ENCODE assay signal across 1 cellular context in the genomic region with DNA sequence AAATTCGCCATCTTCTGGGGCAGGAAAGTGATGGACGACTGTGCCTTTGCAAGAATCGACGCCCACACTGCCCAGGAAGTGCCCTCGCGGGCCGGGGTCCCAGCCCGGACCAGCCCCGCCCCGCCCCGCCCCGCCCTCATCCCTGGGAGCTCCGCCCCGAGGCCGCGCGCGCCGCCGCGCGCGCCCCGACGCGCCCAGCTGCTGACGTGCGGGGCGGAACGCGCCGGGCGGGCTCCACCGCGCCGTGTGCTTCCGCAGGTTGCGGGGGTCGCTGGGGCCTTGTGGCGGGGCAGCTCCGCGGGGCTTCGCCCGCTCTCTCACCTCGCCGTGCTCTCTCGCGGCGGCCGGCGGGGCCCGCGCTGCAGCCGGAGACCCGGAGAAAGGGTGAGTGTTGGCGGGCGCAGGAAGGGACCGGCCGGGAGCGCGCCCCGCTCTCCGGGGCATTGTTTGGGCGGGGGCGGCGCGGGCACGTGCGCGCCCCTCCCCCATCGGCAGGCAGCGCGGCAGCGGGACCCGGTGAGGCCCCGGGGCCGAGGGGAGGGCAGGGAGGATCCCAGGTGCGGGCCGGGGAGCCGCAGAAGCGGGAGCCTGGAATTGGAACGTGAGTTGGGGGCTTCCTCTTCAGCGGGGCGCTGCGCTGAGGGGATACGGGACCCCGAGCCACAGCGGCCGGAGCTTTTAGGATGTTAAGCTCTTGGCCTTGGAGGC.
TF ChIP-seq lines count a peak whose summit lies in the region.

Gene YEATS2, plus strand, starts transcription at position 188 of the 708 bp plus-strand sequence. CDS start 17,366 bp downstream, outside the sequence.

TF ChIP-seq in HEK293, 187 proteins besides CTCF, POLR2A, EP300 and RAD21 (continued from another document and continues in another):
- TF ChIP-seq, protein P1, sequence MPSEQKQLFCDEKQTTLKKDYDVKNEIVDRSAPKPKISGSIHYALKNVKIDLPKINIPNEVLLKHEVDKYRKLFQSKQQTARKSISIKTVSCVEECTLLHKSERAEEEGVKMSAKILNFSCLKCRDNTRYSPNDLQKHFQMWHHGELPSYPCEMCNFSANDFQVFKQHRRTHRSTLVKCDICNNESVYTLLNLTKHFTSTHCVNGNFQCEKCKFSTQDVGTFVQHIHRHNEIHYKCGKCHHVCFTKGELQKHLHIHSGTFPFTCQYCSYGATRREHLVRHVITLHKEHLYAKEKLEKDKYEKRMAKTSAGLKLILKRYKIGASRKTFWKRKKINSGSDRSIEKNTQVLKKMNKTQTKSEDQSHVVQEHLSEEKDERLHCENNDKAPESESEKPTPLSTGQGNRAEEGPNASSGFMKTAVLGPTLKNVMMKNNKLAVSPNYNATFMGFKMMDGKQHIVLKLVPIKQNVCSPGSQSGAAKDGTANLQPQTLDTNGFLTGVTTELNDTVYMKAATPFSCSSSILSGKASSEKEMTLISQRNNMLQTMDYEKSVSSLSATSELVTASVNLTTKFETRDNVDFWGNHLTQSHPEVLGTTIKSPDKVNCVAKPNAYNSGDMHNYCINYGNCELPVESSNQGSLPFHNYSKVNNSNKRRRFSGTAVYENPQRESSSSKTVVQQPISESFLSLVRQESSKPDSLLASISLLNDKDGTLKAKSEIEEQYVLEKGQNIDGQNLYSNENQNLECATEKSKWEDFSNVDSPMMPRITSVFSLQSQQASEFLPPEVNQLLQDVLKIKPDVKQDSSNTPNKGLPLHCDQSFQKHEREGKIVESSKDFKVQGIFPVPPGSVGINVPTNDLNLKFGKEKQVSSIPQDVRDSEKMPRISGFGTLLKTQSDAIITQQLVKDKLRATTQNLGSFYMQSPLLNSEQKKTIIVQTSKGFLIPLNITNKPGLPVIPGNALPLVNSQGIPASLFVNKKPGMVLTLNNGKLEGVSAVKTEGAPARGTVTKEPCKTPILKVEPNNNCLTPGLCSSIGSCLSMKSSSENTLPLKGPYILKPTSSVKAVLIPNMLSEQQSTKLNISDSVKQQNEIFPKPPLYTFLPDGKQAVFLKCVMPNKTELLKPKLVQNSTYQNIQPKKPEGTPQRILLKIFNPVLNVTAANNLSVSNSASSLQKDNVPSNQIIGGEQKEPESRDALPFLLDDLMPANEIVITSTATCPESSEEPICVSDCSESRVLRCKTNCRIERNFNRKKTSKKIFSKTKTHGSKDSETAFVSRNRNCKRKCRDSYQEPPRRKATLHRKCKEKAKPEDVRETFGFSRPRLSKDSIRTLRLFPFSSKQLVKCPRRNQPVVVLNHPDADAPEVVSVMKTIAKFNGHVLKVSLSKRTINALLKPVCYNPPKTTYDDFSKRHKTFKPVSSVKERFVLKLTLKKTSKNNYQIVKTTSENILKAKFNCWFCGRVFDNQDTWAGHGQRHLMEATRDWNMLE (tag by site-specific recombination; conservative IDR thresholded peaks at IDR 0.05; ENCODE audit: low read depth): no peak
- TF ChIP-seq ZNF561 (tag by site-specific recombination; IDR thresholded peaks at IDR 0.05; ENCODE audit: borderline replicate concordance) (peak; percentile 74; the same call in 1 of the 2 replicates), KLF17 (tag by site-specific recombination; IDR thresholded peaks at IDR 0.05) (peak; percentile 40), ZSCAN23 (tag by site-specific recombination; IDR thresholded peaks at IDR 0.05) (no peak), KLF8 (tag by site-specific recombination; IDR thresholded peaks at IDR 0.05) (peak; percentile 48; the same call in 1 of the 2 replicates), ZEB2 (tag by site-specific recombination; IDR thresholded peaks at IDR 0.05) (0 out of 2 replicates have a peak, but pooled peaks have one; percentile 41), SP7 (tag by site-specific recombination; IDR thresholded peaks at IDR 0.05) (peak; percentile 59; the same call in 1 of the 2 replicates), ZBTB11 (tag by site-specific recombination; conservative IDR thresholded peaks at IDR 0.05; ENCODE audit: low read depth) (0 out of 2 replicates have a peak, but pooled peaks have one; percentile 22), ZNF221 (tag by site-specific recombination; IDR thresholded peaks at IDR 0.05; ENCODE audit: borderline replicate concordance) (no peak), ZNF704 (tag by site-specific recombination; IDR thresholded peaks at IDR 0.05) (no peak), ZNF521 (tag by site-specific recombination; IDR thresholded peaks at IDR 0.05) (no peak), KLF10 (tag by site-specific recombination; IDR thresholded peaks at IDR 0.05) (peak; percentile 26; the same call in 1 of the 2 replicates), ZNF776 (tag by site-specific recombination; IDR thresholded peaks at IDR 0.05; ENCODE audit: borderline replicate concordance) (no peak), ZSCAN30 (tag by site-specific recombination; IDR thresholded peaks at IDR 0.05) (peak; percentile 93), BCL11B (tag by site-specific recombination; IDR thresholded peaks at IDR 0.05; ENCODE audit: low read depth) (no peak; the same call in 1 of the 2 replicates), ZBTB20 (tag by site-specific recombination; IDR thresholded peaks at IDR 0.05) (peak; percentile 52; the same call in 1 of the 2 replicates), ZNF677 (tag by site-specific recombination; IDR thresholded peaks at IDR 0.05) (0 out of 2 replicates have a peak, but pooled peaks have one; percentile 20), SCRT2 (tag by site-specific recombination; IDR thresholded peaks at IDR 0.05) (no peak), ZNF274 (IDR thresholded peaks at IDR 0.05; ENCODE audit: low read length) (no peak), ZNF274 (tag by site-specific recombination; IDR thresholded peaks at IDR 0.05; ENCODE audit: borderline replicate concordance) (no peak), SALL2 (tag by site-specific recombination; IDR thresholded peaks at IDR 0.05; ENCODE audit: borderline replicate concordance) (no peak), ZBTB26 (tag by site-specific recombination; optimal IDR thresholded peaks at IDR 0.05) (peak; percentile 82), WT1 (tag by site-specific recombination; IDR thresholded peaks at IDR 0.05) (peak; percentile 57; the same call in 1 of the 2 replicates), OSR2 (tag by site-specific recombination; IDR thresholded peaks at IDR 0.05) (0 out of 2 replicates have a peak, but pooled peaks have one; percentile 25), SP2 (tag by site-specific recombination; IDR thresholded peaks at IDR 0.05) (0 out of 2 replicates have a peak, but pooled peaks have one; percentile 20), ZNF596 (tag by site-specific recombination; IDR thresholded peaks at IDR 0.05) (peak; percentile 57; the same call in 1 of the 2 replicates), ZBTB8A (tag by site-specific recombination; IDR thresholded peaks at IDR 0.05) (peak; percentile 79), ZNF626 (tag by site-specific recombination; IDR thresholded peaks at IDR 0.05) (peak; percentile 63; the same call in 1 of the 2 replicates), ZNF223 (tag by site-specific recombination; IDR thresholded peaks at IDR 0.05) (no peak), KLF7 (tag by site-specific recombination; IDR thresholded peaks at IDR 0.05; ENCODE audit: borderline replicate concordance) (no peak), ZNF580 (tag by site-specific recombination; IDR thresholded peaks at IDR 0.05) (peak; percentile 2; the same call in 1 of the 2 replicates)
- TF ChIP-seq, protein P2, sequence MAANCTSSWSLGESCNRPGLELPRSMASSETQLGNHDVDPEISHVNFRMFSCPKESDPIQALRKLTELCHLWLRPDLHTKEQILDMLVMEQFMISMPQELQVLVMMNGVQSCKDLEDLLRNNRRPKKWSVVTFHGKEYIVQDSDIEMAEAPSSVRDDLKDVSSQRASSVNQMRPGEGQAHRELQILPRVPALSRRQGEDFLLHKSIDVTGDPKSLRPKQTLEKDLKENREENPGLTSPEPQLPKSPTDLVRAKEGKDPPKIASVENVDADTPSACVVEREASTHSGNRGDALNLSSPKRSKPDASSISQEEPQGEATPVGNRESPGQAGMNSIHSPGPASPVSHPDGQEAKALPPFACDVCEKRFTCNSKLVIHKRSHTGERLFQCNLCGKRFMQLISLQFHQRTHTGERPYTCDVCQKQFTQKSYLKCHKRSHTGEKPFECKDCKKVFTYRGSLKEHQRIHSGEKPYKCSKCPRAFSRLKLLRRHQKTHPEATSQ (tag by site-specific recombination; IDR thresholded peaks at IDR 0.05): 0 out of 2 replicates have a peak, but pooled peaks have one; percentile 15
- TF ChIP-seq, protein P3, sequence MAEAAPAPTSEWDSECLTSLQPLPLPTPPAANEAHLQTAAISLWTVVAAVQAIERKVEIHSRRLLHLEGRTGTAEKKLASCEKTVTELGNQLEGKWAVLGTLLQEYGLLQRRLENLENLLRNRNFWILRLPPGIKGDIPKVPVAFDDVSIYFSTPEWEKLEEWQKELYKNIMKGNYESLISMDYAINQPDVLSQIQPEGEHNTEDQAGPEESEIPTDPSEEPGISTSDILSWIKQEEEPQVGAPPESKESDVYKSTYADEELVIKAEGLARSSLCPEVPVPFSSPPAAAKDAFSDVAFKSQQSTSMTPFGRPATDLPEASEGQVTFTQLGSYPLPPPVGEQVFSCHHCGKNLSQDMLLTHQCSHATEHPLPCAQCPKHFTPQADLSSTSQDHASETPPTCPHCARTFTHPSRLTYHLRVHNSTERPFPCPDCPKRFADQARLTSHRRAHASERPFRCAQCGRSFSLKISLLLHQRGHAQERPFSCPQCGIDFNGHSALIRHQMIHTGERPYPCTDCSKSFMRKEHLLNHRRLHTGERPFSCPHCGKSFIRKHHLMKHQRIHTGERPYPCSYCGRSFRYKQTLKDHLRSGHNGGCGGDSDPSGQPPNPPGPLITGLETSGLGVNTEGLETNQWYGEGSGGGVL (tag by site-specific recombination; IDR thresholded peaks at IDR 0.05): peak; percentile 19; the same call in 1 of the 2 replicates
- TF ChIP-seq, protein P4, sequence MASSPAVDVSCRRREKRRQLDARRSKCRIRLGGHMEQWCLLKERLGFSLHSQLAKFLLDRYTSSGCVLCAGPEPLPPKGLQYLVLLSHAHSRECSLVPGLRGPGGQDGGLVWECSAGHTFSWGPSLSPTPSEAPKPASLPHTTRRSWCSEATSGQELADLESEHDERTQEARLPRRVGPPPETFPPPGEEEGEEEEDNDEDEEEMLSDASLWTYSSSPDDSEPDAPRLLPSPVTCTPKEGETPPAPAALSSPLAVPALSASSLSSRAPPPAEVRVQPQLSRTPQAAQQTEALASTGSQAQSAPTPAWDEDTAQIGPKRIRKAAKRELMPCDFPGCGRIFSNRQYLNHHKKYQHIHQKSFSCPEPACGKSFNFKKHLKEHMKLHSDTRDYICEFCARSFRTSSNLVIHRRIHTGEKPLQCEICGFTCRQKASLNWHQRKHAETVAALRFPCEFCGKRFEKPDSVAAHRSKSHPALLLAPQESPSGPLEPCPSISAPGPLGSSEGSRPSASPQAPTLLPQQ (tag by site-specific recombination; IDR thresholded peaks at IDR 0.05): peak; percentile 66
